ENCODE assay signal across 2 cellular contexts in genomic region chr12:113459981-113460380, GRCh38.
TF ChIP-seq lines count a peak whose summit lies in the region.

No MANE protein-coding gene starts in this region.

TF ChIP-seq in HepG2, 621 proteins besides CTCF, POLR2A, EP300 and RAD21:
- TF ChIP-seq ZFP36L1 (CRISPR knock-in tag; IDR thresholded peaks at IDR 0.05) (no peak), ZBTB25 (CRISPR knock-in tag; IDR thresholded peaks at IDR 0.05) (no peak), ZNF768 (CRISPR knock-in tag; IDR thresholded peaks at IDR 0.05) (peak; percentile 59; the same call in 1 of the 2 replicates)
TF ChIP-seq in HepG2: peak in this region for 1.

TF ChIP-seq in H1, 55 proteins besides CTCF, POLR2A, EP300 and RAD21:
- no peak for TF ChIP-seq FOSL1 (IDR thresholded peaks at IDR 0.05; ENCODE audit: insufficient read depth, low read depth, low read length)
- TF ChIP-seq E2F6 (IDR thresholded peaks at IDR 0.05): no peak
- TF ChIP-seq BRCA1 (IDR thresholded peaks at IDR 0.05; ENCODE audit: low read depth, low read length): no peak
- TF ChIP-seq USF2 (IDR thresholded peaks at IDR 0.05; ENCODE audit: low read length): no peak
